ENCODE assay signal across 16 cellular contexts in genomic region chr2:96877513-96878159, GRCh38.
"Had no signal": no experiment of that assay in that cellular context is flagged by ENCODE, and none has a peak within 500 bp of the region (broad histone marks: within the 10 kb centered on the region; RNA-seq: fewer than 3 reads in every experiment).

No MANE protein-coding gene starts in this region.

- H3K27ac ChIP-seq: upper lobe of right lung had no signal

- H3K36me3 ChIP-seq: upper lobe of right lung had no signal

- H3K36me3 Mint-ChIP-seq: activated naive CD8-positive, alpha-beta T cell; naive thymus-derived CD4-positive, alpha-beta T cell had no signal

- DNase-seq: activated CD4-positive, alpha-beta T cell treated with anti-CD3 and anti-CD28 coated beads for 36 hours; activated CD8-positive, alpha-beta memory T cell treated with anti-CD3 and anti-CD28 coated beads, Interleukin-2, amount 50 U/mL, for 4 hours; activated CD8-positive, alpha-beta T cell treated with anti-CD3 and anti-CD28 coated beads, Interleukin-2, amount 10 ng/mL, durations not matched to agents 7 days and 5 days; activated effector memory CD4-positive, alpha-beta T cell treated with anti-CD3 and anti-CD28 coated beads, Interleukin-2, amount 50 U/mL, for 16 hours; activated T-cell treated with anti-CD3 and anti-CD28 coated beads, Interleukin-2, amount 50 U/mL, for 48 hours; amniotic stem cell; caudate nucleus; naive thymus-derived CD4-positive, alpha-beta T cell; stimulated activated CD4-positive, alpha-beta T cell treated with anti-CD3 and anti-CD28 coated beads, Interleukin-15, amount 100 ng/mL, for 24 hours; stimulated activated CD4-positive, alpha-beta T cell treated with anti-CD3 and anti-CD28 coated beads, Interleukin-4, amount 100 ng/mL, for 24 hours; T-helper 2 cell; upper lobe of right lung had no signal

- H3K9me3 ChIP-seq: upper lobe of right lung had no signal

- H3K4me3 ChIP-seq: lung, upper lobe of right lung had no signal

- H3K9me3 Mint-ChIP-seq: stimulated activated naive CD8-positive, alpha-beta T cell treated with anti-CD3 and anti-CD28 coated beads, Interleukin-15, Interleukin-2, amounts not matched to agents 100 ng/mL and 50 ng/mL, for 24 hours had no signal

- H3K4me3 Mint-ChIP-seq: activated CD4-positive, alpha-beta T cell treated with anti-CD3 and anti-CD28 coated beads for 36 hours; activated CD8-positive, alpha-beta T cell treated with anti-CD3 and anti-CD28 coated beads, Interleukin-2, amount 10 ng/mL, durations not matched to agents 7 days and 5 days; activated naive CD8-positive, alpha-beta T cell; naive thymus-derived CD4-positive, alpha-beta T cell; stimulated activated naive CD8-positive, alpha-beta T cell treated with anti-CD3 and anti-CD28 coated beads, Interleukin-15, Interleukin-2, amounts not matched to agents 100 ng/mL and 50 ng/mL, for 24 hours had no signal

- H3K27ac Mint-ChIP-seq: activated CD4-positive, alpha-beta T cell treated with anti-CD3 and anti-CD28 coated beads for 36 hours; activated CD8-positive, alpha-beta T cell treated with anti-CD3 and anti-CD28 coated beads, Interleukin-2, amount 10 ng/mL, durations not matched to agents 7 days and 5 days; activated naive CD8-positive, alpha-beta T cell; stimulated activated naive CD8-positive, alpha-beta T cell treated with anti-CD3 and anti-CD28 coated beads, Interleukin-15, Interleukin-2, amounts not matched to agents 100 ng/mL and 50 ng/mL, for 24 hours had no signal

- H3K27me3 Mint-ChIP-seq: activated CD4-positive, alpha-beta T cell treated with anti-CD3 and anti-CD28 coated beads for 36 hours; activated naive CD8-positive, alpha-beta T cell; stimulated activated naive CD8-positive, alpha-beta T cell treated with anti-CD3 and anti-CD28 coated beads, Interleukin-15, Interleukin-2, amounts not matched to agents 100 ng/mL and 50 ng/mL, for 24 hours had no signal

- H3K27me3 ChIP-seq: upper lobe of right lung had no signal

- ATAC-seq: activated CD4-positive, alpha-beta T cell treated with anti-CD3 and anti-CD28 coated beads for 36 hours; activated CD8-positive, alpha-beta T cell treated with anti-CD3 and anti-CD28 coated beads, Interleukin-2, amount 10 ng/mL, durations not matched to agents 7 days and 5 days; esophagus mucosa; naive thymus-derived CD4-positive, alpha-beta T cell; upper lobe of right lung had no signal
